24 cellular contexts compared by ENCODE assay signal in the genomic region with DNA sequence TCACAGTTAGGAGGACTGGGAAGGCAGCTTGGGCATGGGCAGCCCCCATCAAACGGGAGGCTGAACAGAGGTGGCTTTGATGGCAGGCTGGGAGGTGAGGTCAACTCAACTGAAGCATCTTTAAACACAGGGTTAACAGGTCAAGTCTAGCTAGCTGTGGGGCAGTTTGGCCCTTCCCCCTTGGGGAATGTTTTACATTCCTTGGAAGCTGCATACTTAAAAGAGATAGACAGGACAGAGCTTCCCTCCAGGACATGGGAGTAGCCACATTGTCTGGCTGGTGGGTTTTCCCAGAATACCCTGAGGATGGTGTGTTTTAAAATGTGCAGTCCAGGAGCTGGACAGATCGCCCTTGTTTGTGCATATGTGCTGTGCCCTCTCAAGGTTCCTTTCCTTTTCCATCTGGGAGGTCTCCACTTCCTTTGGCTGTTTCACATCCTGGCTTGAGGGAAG. TPM values are rescaled to one million over a fixed set of nuclear protein-coding genes. Genes with fewer than 3 reads are reported as not detected.
DNase-seq lines count a peak whose midpoint lies in the region; ATAC-seq and TF ChIP-seq lines count a peak whose summit lies in the region.
"Had no signal": no experiment of that assay in that cellular context is flagged by ENCODE, and none has a peak within 500 bp of the region (broad histone marks: within the 10 kb centered on the region; RNA-seq: fewer than 3 reads in every experiment).

No MANE protein-coding gene starts in this region.

- no peak overlapping the region for H3K4me3 ChIP-seq in BLaER1 treated with 17β-estradiol and CSF1 and Interleukin-3, amounts not matched to agents 10 nM and 100 nM
- no peak overlapping the region for H3K4me3 ChIP-seq in GM23338
- no peak overlapping the region for H3K4me3 ChIP-seq in mesendoderm (ENCODE audit: low read length)
- H3K4me3 ChIP-seq in WERI-Rb-1 (ENCODE audit: low read depth, low read length): no peak overlapping the region
- H3K4me3 ChIP-seq: esophagus squamous epithelium, mucosa of descending colon, stomach had no signal

- no peak overlapping the region for H3K27ac ChIP-seq in BLaER1 treated with 17β-estradiol and CSF1 and Interleukin-3, amounts not matched to agents 10 nM and 100 nM
- H3K27ac ChIP-seq in GM23338 (ENCODE audit: low read depth) (no peak overlapping the region), mesendoderm (ENCODE audit: low read depth, low read length) (no peak overlapping the region), WERI-Rb-1 (no peak overlapping the region)
- H3K27ac ChIP-seq: esophagus squamous epithelium, stomach, VCaP had no signal

- no peak overlapping the region for H3K18ac ChIP-seq in mesendoderm (ENCODE audit: low read length)

- no peak overlapping the region for H3K4ac ChIP-seq in mesendoderm (ENCODE audit: low read depth, low read length)

- H3K4me3 Mint-ChIP-seq in GM23338: no peak overlapping the region; the same call in 2 of the 3 replicates
- H3K4me3 Mint-ChIP-seq: CD4-positive, alpha-beta memory T cell; T-helper 1 cell treated with Interleukin-12 subunit alpha and Interleukin-12 subunit beta and Interleukin-4 antibody, amounts not matched to agents 30 μg/mL and 1 μg/mL, for 36 hours had no signal

- ATAC-seq in GM23338: peak; percentile 83
- ATAC-seq: mucosa of descending colon had no signal

- peaks cover 0 to 10% (median 8%) of the 10 kb centered on the region in 11 experiments; a peak in 17 of 22 replicates for H3K9me3 ChIP-seq in BLaER1 treated with 17β-estradiol and CSF1 and Interleukin-3, amounts not matched to agents 10 nM and 100 nM (replicated peaks in 1 of 11)
- H3K9me3 ChIP-seq in WERI-Rb-1 (ENCODE audit: severe bottlenecking): peaks cover 3% of the 10 kb centered on the region
- H3K9me3 ChIP-seq: esophagus squamous epithelium, mucosa of descending colon, stomach had no signal

- H4K20me1 ChIP-seq in BLaER1 treated with 17β-estradiol and CSF1 and Interleukin-3, amounts not matched to agents 10 nM and 100 nM: no peaks in the 10 kb centered on the region; a peak in 2 of 22 replicates
- H4K20me1 ChIP-seq in GM23338 (replicated peaks; ENCODE audit: insufficient read depth): no peaks in the 10 kb centered on the region

- H4K5ac ChIP-seq in mesendoderm (ENCODE audit: low read length): no peak overlapping the region

- no peaks in the 10 kb centered on the region for H3K27me3 ChIP-seq in BLaER1 treated with 17β-estradiol and CSF1 and Interleukin-3, amounts not matched to agents 10 nM and 100 nM
- H3K27me3 ChIP-seq in GM23338 (ENCODE audit: insufficient read depth): no peaks in the 10 kb centered on the region
- H3K27me3 ChIP-seq in mesendoderm (ENCODE audit: insufficient read depth, low read length, poor library complexity): no peaks in the 10 kb centered on the region
- H3K27me3 ChIP-seq in WERI-Rb-1 (ENCODE audit: insufficient read depth, low read depth, severe bottlenecking): no peaks in the 10 kb centered on the region
- H3K27me3 ChIP-seq: esophagus squamous epithelium, stomach had no signal

- H3K79me2 ChIP-seq in GM23338 (replicated peaks; ENCODE audit: insufficient read depth): no peaks in the 10 kb centered on the region
- no peaks in the 10 kb centered on the region for H3K79me2 ChIP-seq in mesendoderm (ENCODE audit: control insufficient read depth, insufficient read depth, low read length)

- no peak overlapping the region for H3K23ac ChIP-seq in mesendoderm (ENCODE audit: low read length)

- peaks cover 11% of the 10 kb centered on the region; the same call in 2 of the 3 replicates for H3K36me3 Mint-ChIP-seq in GM23338 (ENCODE audit: low read depth)

- no peak overlapping the region for H2AFZ ChIP-seq in GM23338

- H3K4me2 ChIP-seq in BLaER1 treated with 17β-estradiol and CSF1 and Interleukin-3, amounts not matched to agents 10 nM and 100 nM: peak overlapping the region in 6 of 11 experiments; percentile 0 to 92 (median 16); a peak in 9 of 22 replicates
- H3K4me2 ChIP-seq in GM23338: peak overlapping the region; percentile 7; the same call in 1 of the 2 replicates
- H3K4me2 ChIP-seq in mesendoderm (ENCODE audit: low read length): no peak overlapping the region

- peak overlapping the region; percentile 3 for H3K56ac ChIP-seq in mesendoderm (ENCODE audit: low read length)

- peaks cover 55 to 96% (median 72%) of the 10 kb centered on the region in 10 experiments for H3K4me1 ChIP-seq in BLaER1 treated with 17β-estradiol and CSF1 and Interleukin-3, amounts not matched to agents 10 nM and 100 nM
- peaks cover 8% of the 10 kb centered on the region for H3K4me1 ChIP-seq in GM23338 (ENCODE audit: insufficient read depth)
- peaks cover 6% of the 10 kb centered on the region for H3K4me1 ChIP-seq in mesendoderm (ENCODE audit: control insufficient read depth, low read depth, low read length)

- no peaks in the 10 kb centered on the region for H3K79me1 ChIP-seq in mesendoderm (ENCODE audit: low read length)

- H2BK5ac ChIP-seq in mesendoderm (ENCODE audit: low read length): no peak overlapping the region

- H3K9me2 ChIP-seq in GM23338 (ENCODE audit: insufficient read depth): no peaks in the 10 kb centered on the region

- H2AK5ac ChIP-seq in mesendoderm (ENCODE audit: low read length): no peak overlapping the region

- no peak overlapping the region for H3K27ac Mint-ChIP-seq in GM23338
- H3K27ac Mint-ChIP-seq: T-helper 1 cell treated with Interleukin-12 subunit alpha and Interleukin-12 subunit beta and Interleukin-4 antibody, amounts not matched to agents 30 μg/mL and 1 μg/mL, for 36 hours had no signal

- TF ChIP-seq CTCF in GM23338 (conservative IDR thresholded peaks at IDR 0.05; ENCODE audit: low read depth in 2 of 2): no peak
- TF ChIP-seq CTCF in WERI-Rb-1 (IDR thresholded peaks at IDR 0.05; ENCODE audit: low read depth, low read length): no peak

- no peak overlapping the region for H2BK15ac ChIP-seq in mesendoderm (replicated peaks; ENCODE audit: low read depth)

- DNase-seq in GM23338 (ENCODE audit: low spot score): peak; percentile 73
- peak; percentile 56 for DNase-seq in ecto neural progenitor cell (ENCODE audit: low spot score)
- DNase-seq in mesendoderm: peak; percentile 89
- DNase-seq in activated gamma-delta T cell (lab: John Stamatoyannopoulos, UW): no peak
- DNase-seq in HuH-7 (ENCODE audit: low spot score): no peak
- no peak for DNase-seq in WERI-Rb-1
- DNase-seq in iPS-NIHi11 (ENCODE audit: low spot score): no peak
- DNase-seq: CD4-positive, alpha-beta memory T cell; DMS79 treated with DMSO at 0.1 percent for 48 hours; esophagus squamous epithelium; H7; KBM-7; mucosa of descending colon; NCI-H187 treated with DMSO at 0.1 percent for 48 hours; NCI-H510A; occipital lobe; Right ventricle myocardium superior; stimulated activated CD4-positive, alpha-beta T cell treated with anti-CD3 and anti-CD28 coated beads, Interleukin-1b, Interleukin-23, amount 100 ng/mL, for 48 hours; stomach had no signal

- H3K36me3 ChIP-seq in BLaER1 treated with 17β-estradiol and CSF1 and Interleukin-3, amounts not matched to agents 10 nM and 100 nM: peaks cover 12 to 62% (median 40%) of the 10 kb centered on the region in 11 experiments; a peak in 21 of 22 replicates
- H3K36me3 ChIP-seq in GM23338 (ENCODE audit: insufficient read depth): no peaks in the 10 kb centered on the region
- H3K36me3 ChIP-seq in mesendoderm (ENCODE audit: control insufficient read depth, insufficient read depth, low read length): no peaks in the 10 kb centered on the region
- H3K36me3 ChIP-seq in WERI-Rb-1: no peaks in the 10 kb centered on the region

- peaks cover 10% of the 10 kb centered on the region for H3K27me3 Mint-ChIP-seq in GM23338 (ENCODE audit: insufficient read depth, low read depth, poor library complexity)
- H3K27me3 Mint-ChIP-seq: CD4-positive, alpha-beta memory T cell had no signal

- no CpG with 5 or more reads among the region's 2 CpGs for WGBS in mesendoderm (ENCODE audit: extremely low coverage, insufficient coverage, low lambda C conversion rate)

- no peaks in the 10 kb centered on the region for H3K9me3 Mint-ChIP-seq in GM23338
- H3K9me3 Mint-ChIP-seq: CD4-positive, alpha-beta memory T cell; T-helper 1 cell treated with Interleukin-12 subunit alpha and Interleukin-12 subunit beta and Interleukin-4 antibody, amounts not matched to agents 30 μg/mL and 1 μg/mL, for 36 hours had no signal

- H3K4me1 Mint-ChIP-seq in GM23338: peaks cover 22% of the 10 kb centered on the region

- H4K8ac ChIP-seq in mesendoderm (ENCODE audit: low read depth, low read length): no peak overlapping the region

- H3F3A ChIP-seq in GM23338 (replicated peaks; ENCODE audit: low read depth): no peaks in the 10 kb centered on the region

- H2BK120ac ChIP-seq in mesendoderm (ENCODE audit: low read depth, low read length): no peak overlapping the region

- no peak overlapping the region for H3K9ac ChIP-seq in BLaER1 treated with 17β-estradiol and CSF1 and Interleukin-3, amounts not matched to agents 10 nM and 100 nM
- H3K9ac ChIP-seq in mesendoderm (ENCODE audit: low read length): no peak overlapping the region

TF ChIP-seq in GM23338, 12 proteins besides CTCF, POLR2A, EP300 and RAD21 (continues in another document):
- no peak for TF ChIP-seq STAT1 (IDR thresholded peaks at IDR 0.05; ENCODE audit: unreplicated experiment)
- no peak for TF ChIP-seq CREB1 (CRISPR knock-in tag; IDR thresholded peaks at IDR 0.05; ENCODE audit: low read depth)
- TF ChIP-seq ZNF114 (CRISPR knock-in tag; IDR thresholded peaks at IDR 0.05): no peak
- TF ChIP-seq EZH2 (IDR thresholded peaks at IDR 0.05; ENCODE audit: low read depth, unreplicated experiment): no peak
- TF ChIP-seq NANOG (IDR thresholded peaks at IDR 0.05; ENCODE audit: borderline replicate concordance): no peak
- no peak for TF ChIP-seq POLR2AphosphoS5 (IDR thresholded peaks at IDR 0.05; ENCODE audit: low read depth)
- TF ChIP-seq EZH2phosphoT487 (IDR thresholded peaks at IDR 0.05; ENCODE audit: unreplicated experiment): no peak
- no peak for TF ChIP-seq JUNB (IDR thresholded peaks at IDR 0.05; ENCODE audit: unreplicated experiment)
- no peak for TF ChIP-seq ZNF331 (CRISPR knock-in tag; IDR thresholded peaks at IDR 0.05; ENCODE audit: low read depth)

RNA-seq across cellular contexts. Expression of a gene that starts 6.8 kb away (rescaled TPM):
- total RNA-seq in GM23338 (2014; rRNA removed; shearing (Covaris generic)): 10.3 and 12.4 TPM in 2 replicates
- polyA plus RNA-seq in GM23338 (2016; fragmentation: Nextera tagmentation; extraction: Ambion mirVana): 13.6 and 17.8 TPM in 2 replicates
- 3.1 TPM for polyA plus RNA-seq in mesendoderm (2013, experiment 1 of 2)
- polyA plus RNA-seq in mesendoderm (2013, experiment 2 of 2): 3.9 TPM

RNA-seq across cellular contexts. Expression of a gene that starts 25.8 kb away (rescaled TPM):
- total RNA-seq in GM23338 (2014; rRNA removed; shearing (Covaris generic)): 0.12 and 1.3 TPM in 2 replicates
- polyA plus RNA-seq in GM23338 (2016; fragmentation: Nextera tagmentation; extraction: Ambion mirVana): 0.37 TPM in 2 replicates
- 0.10 TPM for polyA plus RNA-seq in mesendoderm (2013, experiment 1 of 2)
- polyA plus RNA-seq in mesendoderm (2013, experiment 2 of 2): 0.10 TPM
- total RNA-seq: CD4-positive, alpha-beta memory T cell had no signal
- polyA plus RNA-seq: CD4-positive, alpha-beta memory T cell had no signal

RNA-seq across cellular contexts. Expression of a gene that starts 41.7 kb away (rescaled TPM):
- not detected in 2 replicates for total RNA-seq in GM23338 (2014; rRNA removed; shearing (Covaris generic))
- polyA plus RNA-seq in GM23338 (2016; fragmentation: Nextera tagmentation; extraction: Ambion mirVana): not detected in 2 replicates
- not detected for polyA plus RNA-seq in mesendoderm (2013, experiment 1 of 2)
- polyA plus RNA-seq in mesendoderm (2013, experiment 2 of 2): not detected
- total RNA-seq: CD4-positive, alpha-beta memory T cell; esophagus squamous epithelium; glomerular endothelial cell; H7; Right ventricle myocardium superior; urinary bladder had no signal
- polyA plus RNA-seq: CD4-positive, alpha-beta memory T cell; urinary bladder had no signal

RNA-seq across cellular contexts. Expression of a gene that starts 47.9 kb away (rescaled TPM):
- 38.7 and 40.5 TPM in 2 replicates for total RNA-seq in GM23338 (2014; rRNA removed; shearing (Covaris generic))
- polyA plus RNA-seq in GM23338 (2016; fragmentation: Nextera tagmentation; extraction: Ambion mirVana): 72.8 and 81.8 TPM in 2 replicates
- 64.7 TPM for polyA plus RNA-seq in mesendoderm (2013, experiment 1 of 2)
- polyA plus RNA-seq in mesendoderm (2013, experiment 2 of 2): 63.5 TPM

Comparison
In these comparisons a context has a peak if more than half of its experiments do, and no peak if none do; other contexts are left out.
1. DNase-seq: peak in GM23338 (single experiment), ecto neural progenitor cell (single experiment) and mesendoderm (single experiment); none in activated gamma-delta T cell (single experiment), HuH-7 (single experiment), WERI-Rb-1 (single experiment) and iPS-NIHi11 (single experiment).